15 cellular contexts compared by ENCODE assay signal in genomic region chr4:113978105-113978504, GRCh38. TPM values are rescaled to one million over a fixed set of nuclear protein-coding genes. Genes with fewer than 3 reads are reported as not detected.
DNase-seq lines count a peak whose midpoint lies in the region; ATAC-seq and TF ChIP-seq lines count a peak whose summit lies in the region.
"Had no signal": no experiment of that assay in that cellular context is flagged by ENCODE, and none has a peak within 500 bp of the region (broad histone marks: within the 10 kb centered on the region; RNA-seq: fewer than 3 reads in every experiment).

No MANE protein-coding gene starts in this region.

- H3K27me3 ChIP-seq in mammary epithelial cell (ENCODE audit: insufficient read depth, low read length) (no peaks in the 10 kb centered on the region), skeletal muscle tissue (ENCODE audit: control insufficient read depth in 3 of 3, insufficient read depth in 3 of 3, low read length in 3 of 3) (peaks cover 0 to 16% (median 14%) of the 10 kb centered on the region in 3 donors)

- H3K79me2 ChIP-seq in mammary epithelial cell (ENCODE audit: insufficient read depth, low read length): peaks cover 68% of the 10 kb centered on the region

- H3K27ac ChIP-seq in HEK293 (ENCODE audit: extremely low read depth, low read depth, low read length): no peak overlapping the region; the same call in 1 of the 2 replicates
- H3K27ac ChIP-seq in mammary epithelial cell (ENCODE audit: insufficient read depth, low read depth, low read length): peak overlapping the region; percentile 94
- peak overlapping the region; percentile 44 for H3K27ac ChIP-seq in skeletal muscle tissue (ENCODE audit: low read depth, low read length)
- H3K27ac ChIP-seq: SK-N-MC had no signal

- CTCF ChIA-PET in HEK293 (lab: Yijun Ruan, JAX): interaction anchor here (0.6 to 0.8 kb wide), 2 partner anchors 22 to 196 kb away, joined by 3 to 5 read pairs; no protein-coding TSS in a partner anchor
- CTCF ChIA-PET in mammary epithelial cell (lab: Charles Lee; ENCODE audit: low non-redundant PET): interaction anchor here (0.5 kb wide), 1 partner anchor 154 kb away, joined by 3 read pairs; no protein-coding TSS in a partner anchor
- CTCF ChIA-PET in activated CD4-positive, alpha-beta T cell treated with anti-CD3 and anti-CD28 coated beads for 36 hours (lab: Charles Lee): no interaction called here

- no peak for ATAC-seq in activated CD4-positive, alpha-beta T cell treated with anti-CD3 and anti-CD28 coated beads for 36 hours
- no peak for ATAC-seq in GM18867 (IDR thresholded peaks at IDR 0.05; ENCODE audit: unreplicated experiment)
- ATAC-seq in GM21576 (IDR thresholded peaks at IDR 0.05; ENCODE audit: unreplicated experiment): no peak
- ATAC-seq: stimulated activated naive B cell treated with anti-CD40 and anti-IgM and Interleukin-4, amounts not matched to agents 10 μg/mL and 1 μg/mL and 100 μg/mL, for 72 hours had no signal

- no peaks in the 10 kb centered on the region for H3K36me3 ChIP-seq in HEK293 (ENCODE audit: control insufficient read depth in 2 of 2, insufficient read depth in 1 of 2, low read length in 2 of 2)
- no peaks in the 10 kb centered on the region for H3K36me3 ChIP-seq in mammary epithelial cell (ENCODE audit: insufficient read depth, low read length)
- no peaks in the 10 kb centered on the region for H3K36me3 ChIP-seq in skeletal muscle tissue (ENCODE audit: control insufficient read depth in 3 of 3, insufficient read depth in 3 of 3, low read length in 3 of 3)

- BruUV-seq in mammary epithelial cell (replicated peaks; lab: Mats Ljungman, UMichigan): no TSS peak

- H3K4me2 ChIP-seq in mammary epithelial cell (ENCODE audit: insufficient read depth, low read depth, low read length): peak overlapping the region; percentile 89

- in situ Hi-C loops in mammary epithelial cell (cut with MboI; ENCODE audit: low sequenced_read_pairs in 2 of 2): loop anchor here in 1 of 2 donors (10.0 kb wide), 1 partner anchor 97 kb away; no protein-coding TSS in a partner anchor

- H3K9me3 ChIP-seq in HEK293 (ENCODE audit: control insufficient read depth, insufficient read depth, low read depth, low read length) (no peaks in the 10 kb centered on the region), mammary epithelial cell (replicated peaks; ENCODE audit: insufficient read depth, low read length) (peaks cover 8% of the 10 kb centered on the region), iPS-18c (ENCODE audit: control insufficient read depth, insufficient read depth, low read length) (peaks cover 2% of the 10 kb centered on the region), skeletal muscle tissue (ENCODE audit: control insufficient read depth in 3 of 3, low read length in 3 of 3) (peaks cover 0 to 5% (median 0%) of the 10 kb centered on the region in 3 donors)

- dilution Hi-C loops in mammary epithelial cell (cut with HindIII; ENCODE audit: low sequenced_read_pairs): no loop called here

- H3K4me1 Mint-ChIP-seq in activated CD4-positive, alpha-beta T cell treated with anti-CD3 and anti-CD28 coated beads for 36 hours: peaks cover 16% of the 10 kb centered on the region

- no peak overlapping the region for H3K4me3 Mint-ChIP-seq in activated CD4-positive, alpha-beta T cell treated with anti-CD3 and anti-CD28 coated beads for 36 hours

- H3K27ac Mint-ChIP-seq in activated CD4-positive, alpha-beta T cell treated with anti-CD3 and anti-CD28 coated beads for 36 hours: no peak overlapping the region
- H3K27ac Mint-ChIP-seq: stimulated activated naive B cell treated with anti-CD40 and anti-IgM and Interleukin-4, amounts not matched to agents 10 μg/mL and 1 μg/mL and 100 μg/mL, for 72 hours had no signal

- H2AFZ ChIP-seq in mammary epithelial cell (ENCODE audit: low read depth, low read length): peak overlapping the region; percentile 88

- H3K4me3 ChIP-seq in HEK293 (ENCODE audit: low read depth, low read length): peak overlapping the region; percentile 64
- H3K4me3 ChIP-seq in mammary epithelial cell (replicated peaks in 1 of 3; ENCODE audit: insufficient read depth in 1 of 3, low read depth in 2 of 3, low read length in 3 of 3): peak overlapping the region; percentile 58 to 97 (median 90)
- peak overlapping the region; percentile 85 for H3K4me3 ChIP-seq in iPS-18c (ENCODE audit: insufficient read depth, low read depth, low read length)
- H3K4me3 ChIP-seq in skeletal muscle tissue (ENCODE audit: low read length in 3 of 3): peak overlapping the region in 2 of 3 donors; percentile 77 to 79
- H3K4me3 ChIP-seq: SK-N-MC had no signal

- peaks cover 42% of the 10 kb centered on the region for H3K27me3 Mint-ChIP-seq in activated CD4-positive, alpha-beta T cell treated with anti-CD3 and anti-CD28 coated beads for 36 hours

- intact Hi-C loops in mammary epithelial cell (cut with micrococcal nuclease): loop anchor here (2.0 to 5.0 kb wide), 6 partner anchors 25 to 401 kb away; no protein-coding TSS in a partner anchor
- intact Hi-C loops in activated CD4-positive, alpha-beta T cell treated with anti-CD3 and anti-CD28 coated beads for 36 hours (cut with DNase I, micrococcal nuclease): no loop called here

- WGBS in mammary epithelial cell (ENCODE audit: low coverage, missing lambda C conversion rate): 3% methylated on average over 2 of the region's 2 CpGs

- H3K9me3 Mint-ChIP-seq in activated CD4-positive, alpha-beta T cell treated with anti-CD3 and anti-CD28 coated beads for 36 hours (ENCODE audit: low read depth): peaks cover 11% of the 10 kb centered on the region

- H4K20me1 ChIP-seq in mammary epithelial cell (ENCODE audit: insufficient read depth, low read length): no peaks in the 10 kb centered on the region

- H3K4me1 ChIP-seq in HEK293 (ENCODE audit: control insufficient read depth, insufficient read depth, low read length) (0 out of 2 replicates have a peak, but pooled peaks cover 6% of the 10 kb centered on the region), mammary epithelial cell (ENCODE audit: insufficient read depth, low read length) (peaks cover 14% of the 10 kb centered on the region), skeletal muscle tissue (ENCODE audit: control insufficient read depth in 3 of 3, insufficient read depth in 3 of 3, low read length in 3 of 3) (peaks cover 3 to 15% (median 11%) of the 10 kb centered on the region in 3 donors)

- TF ChIP-seq CTCF in HEK293 (tag by site-specific recombination; IDR thresholded peaks at IDR 0.05): no peak
- TF ChIP-seq CTCF in mammary epithelial cell (conservative IDR thresholded peaks at IDR 0.05 in 1 of 2, IDR thresholded peaks at IDR 0.05 in 1 of 2; ENCODE audit: extremely low read depth in 1 of 2, insufficient read depth in 1 of 2, low read depth in 1 of 2, low read length in 2 of 2): no peak

- H3K36me3 Mint-ChIP-seq in activated CD4-positive, alpha-beta T cell treated with anti-CD3 and anti-CD28 coated beads for 36 hours (ENCODE audit: low read depth): peaks cover 3% of the 10 kb centered on the region

- DNase-seq in mammary epithelial cell (no peak), DMS53 (lab: John Stamatoyannopoulos, UW) (no peak)
- no peak for DNase-seq in activated CD4-positive, alpha-beta T cell treated with anti-CD3 and anti-CD28 coated beads for 36 hours
- DNase-seq: activated CD4-positive, alpha-beta T cell treated with anti-CD3 and anti-CD28 coated beads, Interleukin-2, amount 50 U/mL, for 48 hours; DMS79 treated with DMSO at 0.1 percent for 48 hours; HCEC 1CT; NCI-H1694 treated with DMSO at 0.1 percent for 48 hours; small intestine; stimulated activated naive B cell treated with anti-CD40 and anti-IgM and Interleukin-4, amounts not matched to agents 10 μg/mL and 1 μg/mL and 100 μg/mL, for 72 hours had no signal

- POLR2A ChIA-PET in HEK293 (lab: Yijun Ruan, JAX): interaction anchor here (2.0 kb wide), 1 partner anchor 18 kb away, joined by 12 read pairs; no protein-coding TSS in a partner anchor
- POLR2A ChIA-PET in activated CD4-positive, alpha-beta T cell treated with anti-CD3 and anti-CD28 coated beads for 36 hours (lab: Charles Lee): no interaction called here

- peak overlapping the region; percentile 93 for H3K9ac ChIP-seq in mammary epithelial cell (ENCODE audit: insufficient read depth, low read length)
- no peak overlapping the region for H3K9ac ChIP-seq in skeletal muscle tissue (ENCODE audit: low read depth in 1 of 3, low read length in 3 of 3)

TF ChIP-seq in HEK293, 187 proteins besides CTCF, POLR2A, EP300 and RAD21:
- peak; percentile 96 for TF ChIP-seq ZNF24 (tag by site-specific recombination; IDR thresholded peaks at IDR 0.05)
- TF ChIP-seq OVOL3 (tag by site-specific recombination; IDR thresholded peaks at IDR 0.05): no peak
- TF ChIP-seq ZBTB17 (tag by site-specific recombination; IDR thresholded peaks at IDR 0.05): no peak
- no peak for TF ChIP-seq ZBTB1 (tag by site-specific recombination; IDR thresholded peaks at IDR 0.05)
- TF ChIP-seq RBAK (tag by site-specific recombination; IDR thresholded peaks at IDR 0.05): no peak
- peak; percentile 72 for TF ChIP-seq ZNF146 (tag by site-specific recombination; IDR thresholded peaks at IDR 0.05)

RNA-seq across cellular contexts. Expression of gene ARSJ, which starts 1.3 kb away (rescaled TPM):
- total RNA-seq in mammary epithelial cell (10 to 100 TPM; 35.8 to 39.8 TPM), skeletal muscle tissue (5.2 TPM)
- 11.3 TPM for polyA plus RNA-seq in mammary epithelial cell
- polyA minus RNA-seq in mammary epithelial cell: 19.7 TPM
- total RNA-seq in activated CD4-positive, alpha-beta T cell treated with anti-CD3 and anti-CD28 coated beads for 36 hours: under 1 TPM in 1 of 2 experiments, not detected in 1; 0.05 TPM
